10 cellular contexts compared by ENCODE assay signal in the genomic region with DNA sequence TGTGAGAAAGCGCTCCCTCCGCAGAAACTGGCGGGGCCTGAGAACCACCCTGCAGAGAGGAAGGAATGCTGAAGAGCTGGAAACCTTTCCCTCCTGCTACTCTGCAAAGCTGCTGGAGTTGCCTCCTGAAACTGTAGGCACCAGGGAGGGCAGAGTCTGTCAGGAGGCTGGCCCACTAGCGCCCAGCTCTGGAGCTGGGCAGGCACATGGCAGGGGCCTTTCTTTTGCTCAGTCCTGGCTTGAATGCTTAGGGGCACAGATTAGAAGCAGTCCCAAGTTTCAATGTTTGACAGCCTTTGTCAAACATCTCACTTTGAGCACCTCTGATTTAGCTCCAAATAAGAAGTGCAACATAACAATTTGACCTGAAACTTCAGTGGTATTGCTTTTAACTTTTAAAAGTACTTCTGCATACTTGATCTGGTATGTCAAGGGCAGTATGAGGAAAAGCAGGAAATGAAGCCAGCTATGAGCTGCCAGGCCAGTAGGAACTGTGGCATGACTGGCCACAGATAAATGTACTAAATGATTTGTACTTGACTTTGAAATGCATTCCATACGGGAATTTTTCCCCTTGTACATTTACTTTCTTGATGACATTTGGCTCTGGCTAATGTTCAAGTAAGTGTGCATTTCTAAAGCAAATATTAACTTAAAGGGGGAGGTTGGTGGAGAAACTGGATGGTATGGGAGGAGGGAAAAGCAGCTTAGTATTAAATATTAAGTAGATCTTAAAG. TPM values are rescaled to one million over a fixed set of nuclear protein-coding genes. Genes with fewer than 3 reads are reported as not detected.
A peak's percentile ranks its signal among the peaks of the same experiment; 100 is the strongest.
DNase-seq lines count a peak whose midpoint lies in the region; ATAC-seq and TF ChIP-seq lines count a peak whose summit lies in the region.
"Had no signal": no experiment of that assay in that cellular context is flagged by ENCODE, and none has a peak within 500 bp of the region (broad histone marks: within the 10 kb centered on the region; RNA-seq: fewer than 3 reads in every experiment).

No MANE protein-coding gene starts in this region.

- H3K36me3 Mint-ChIP-seq in chondrocyte (ENCODE audit: low read depth) (no peaks in the 10 kb centered on the region), glutamatergic neuron (ENCODE audit: unreplicated experiment) (no peaks in the 10 kb centered on the region)

- ATAC-seq in left lung (peak; percentile 46), HG03097 (IDR thresholded peaks at IDR 0.05; ENCODE audit: low FRiP score, unreplicated experiment) (no peak)

- intact Hi-C loops in left lung (cut with DNase I) (no loop called here), vagina (cut with DNase I) (no loop called here)

- H3K4me3 Mint-ChIP-seq in chondrocyte (ENCODE audit: unreplicated experiment) = peak overlapping the region; percentile 64
- no peak overlapping the region for H3K4me3 Mint-ChIP-seq in glutamatergic neuron (ENCODE audit: unreplicated experiment)

- H3K9me3 Mint-ChIP-seq in chondrocyte (ENCODE audit: low read depth) (no peaks in the 10 kb centered on the region), glutamatergic neuron (ENCODE audit: unreplicated experiment) (peaks cover 2% of the 10 kb centered on the region)

- DNase-seq in SIG-M5 treated with dmso at 0.1 percent for 504 hours (lab: John Stamatoyannopoulos, UW; ENCODE audit: unreplicated experiment) = peak; percentile 56
- no peak for DNase-seq in SIG-M5 (lab: John Stamatoyannopoulos, UW)
- DNase-seq in chondrocyte (ENCODE audit: low spot score) = no peak
- no peak for DNase-seq in left lung
- DNase-seq in vagina (ENCODE audit: extremely low spot score in 2 of 2) = no peak
- no peak for DNase-seq in activated CD4-positive, alpha-beta T cell treated with anti-CD3 and anti-CD28 coated beads for 48 hours
- no peak for DNase-seq in glutamatergic neuron
- DNase-seq: NCI-H524 had no signal

- H3K27ac Mint-ChIP-seq in chondrocyte (ENCODE audit: unreplicated experiment) (peak overlapping the region; percentile 98), glutamatergic neuron (ENCODE audit: unreplicated experiment) (no peak overlapping the region)

- H3K4me1 Mint-ChIP-seq in chondrocyte (ENCODE audit: low read depth) (peaks cover 56% of the 10 kb centered on the region), glutamatergic neuron (ENCODE audit: low read depth, unreplicated experiment) (no peaks in the 10 kb centered on the region)

- H3K27me3 Mint-ChIP-seq in chondrocyte (ENCODE audit: low read depth) (peaks cover 3% of the 10 kb centered on the region), glutamatergic neuron (ENCODE audit: unreplicated experiment) (peaks cover 5% of the 10 kb centered on the region)

- no peak for TF ChIP-seq POLR2A in vagina (IDR thresholded peaks at IDR 0.05)

- no peak overlapping the region for H3K4me3 ChIP-seq in left lung
- H3K4me3 ChIP-seq in vagina = no peak overlapping the region

- TF ChIP-seq CTCF in chondrocyte (IDR thresholded peaks at IDR 0.05) (no peak), left lung (IDR thresholded peaks at IDR 0.05) (no peak), vagina (IDR thresholded peaks at IDR 0.05) (no peak), glutamatergic neuron (IDR thresholded peaks at IDR 0.05; ENCODE audit: partially characterized antibody, unreplicated experiment) (no peak)

- no peaks in the 10 kb centered on the region for H3K27me3 ChIP-seq in left lung
- H3K27me3 ChIP-seq in vagina = no peaks in the 10 kb centered on the region

- H3K36me3 ChIP-seq in left lung (peaks cover 0 to 13% of the 10 kb centered on the region in 2 donors), vagina (no peaks in the 10 kb centered on the region)

- H3K4me1 ChIP-seq in left lung = peaks cover 12 to 41% of the 10 kb centered on the region in 2 donors
- H3K4me1 ChIP-seq in vagina = peaks cover 48% of the 10 kb centered on the region

- H3K27ac ChIP-seq in left lung = peak overlapping the region; percentile 72 to 85
- peak overlapping the region; percentile 65 for H3K27ac ChIP-seq in vagina

- H3K9me3 ChIP-seq in left lung = no peaks in the 10 kb centered on the region
- H3K9me3 ChIP-seq in vagina = no peaks in the 10 kb centered on the region

RNA-seq across cellular contexts. Expression of a gene that starts 7.2 kb away (rescaled TPM):
- total RNA-seq in chondrocyte (0.07 to 0.10 TPM in 2 of 3 replicates, not detected in the other), left lung (100 to 1,000 TPM; 101 to 212 TPM), vagina (11.8 TPM), glutamatergic neuron (ENCODE audit: unreplicated experiment) (not detected)
- total RNA-seq: glomerular endothelial cell had no signal

RNA-seq across cellular contexts. Expression of a gene that starts 25.7 kb away (rescaled TPM):
- 5.3 to 6.3 TPM (median 5.5 TPM) in 3 replicates for total RNA-seq in chondrocyte
- total RNA-seq in left lung = 1 to 10 TPM; 7.3 to 9.9 TPM
- 25.3 TPM for total RNA-seq in vagina
- total RNA-seq in glutamatergic neuron (ENCODE audit: unreplicated experiment) = 7.9 TPM

RNA-seq across cellular contexts. Expression of a gene that starts 27.8 kb away (rescaled TPM):
- total RNA-seq in chondrocyte (13.3 to 15.5 TPM (median 14.8 TPM) in 3 replicates), left lung (10 to 100 TPM; 52.6 to 63.8 TPM), vagina (6.9 TPM), glutamatergic neuron (ENCODE audit: unreplicated experiment) (3.6 TPM)

RNA-seq across cellular contexts. Expression of a gene that starts 55.1 kb away (rescaled TPM):
- total RNA-seq in chondrocyte (not detected in 3 replicates), left lung (not detected), vagina (not detected), glutamatergic neuron (ENCODE audit: unreplicated experiment) (not detected)
- total RNA-seq: glomerular endothelial cell had no signal

Comparison
In these comparisons a context has a peak if more than half of its experiments do, and no peak if none do; other contexts are left out.
1. RNA of a gene that starts 7.2 kb away (total RNA-seq): 101 to 212 TPM in left lung and 11.8 TPM in vagina (single experiment); 0.07 to 0.10 TPM in chondrocyte and not detected in glutamatergic neuron (single experiment); every median in the first group is over 10 times any median in the second.